Comparison of ENCODE assay signal across 12 cellular contexts in genomic region chr1:239718997-239719628, GRCh38.
DNase-seq lines count a peak whose midpoint lies in the region; ATAC-seq and TF ChIP-seq lines count a peak whose summit lies in the region.
"Had no signal": no experiment of that assay in that cellular context is flagged by ENCODE, and none has a peak within 500 bp of the region (broad histone marks: within the 10 kb centered on the region; RNA-seq: fewer than 3 reads in every experiment).

No MANE protein-coding gene starts in this region.

- peak overlapping the region in 6 of 7 donors; percentile 84 to 98 (median 91) for H3K27ac Mint-ChIP-seq in CD4-positive, alpha-beta memory T cell
- H3K27ac Mint-ChIP-seq: activated naive CD8-positive, alpha-beta T cell; endodermal cell had no signal

- H3K27me3 Mint-ChIP-seq in CD4-positive, alpha-beta memory T cell: no peaks in the 10 kb centered on the region
- H3K27me3 Mint-ChIP-seq: activated naive CD8-positive, alpha-beta T cell had no signal

- ATAC-seq in left ventricle myocardium superior: no peak

- peaks cover 24 to 47% (median 35%) of the 10 kb centered on the region in 4 donors for H3K4me1 Mint-ChIP-seq in CD4-positive, alpha-beta memory T cell

- DNase-seq in CD4-positive, alpha-beta memory T cell: peak in 4 of 5 donors; percentile 24 to 52 (median 40)
- DNase-seq in WERI-Rb-1 (peak; percentile 39), Karpas-422 (no peak), left ventricle myocardium superior (no peak), NCI-H1417 treated with DMSO at 0.1 percent for 48 hours (lab: John Stamatoyannopoulos, UW) (no peak), NCI-H526 treated with DMSO at 0.1 percent for 48 hours (lab: John Stamatoyannopoulos, UW) (no peak)
- DNase-seq: DMS79, endodermal cell, NCI-H2171 had no signal

- intact Hi-C loops in CD4-positive, alpha-beta memory T cell (cut with micrococcal nuclease): loop anchor here (1.0 to 5.0 kb wide), 2 partner anchors 93 to 179 kb away; no protein-coding TSS in a partner anchor
- intact Hi-C loops in left ventricle myocardium superior (cut with micrococcal nuclease): no loop called here

- TF ChIP-seq CTCF in Loucy (conservative IDR thresholded peaks at IDR 0.05; ENCODE audit: low read length) (no peak), WERI-Rb-1 (IDR thresholded peaks at IDR 0.05; ENCODE audit: low read depth, low read length) (no peak)

- no peaks in the 10 kb centered on the region for H3K9me3 ChIP-seq in CD4-positive, alpha-beta memory T cell (ENCODE audit: control insufficient read depth in 1 of 2, low read length in 2 of 2)
- no peaks in the 10 kb centered on the region for H3K9me3 ChIP-seq in Loucy (ENCODE audit: insufficient read depth, low read depth, low read length)
- H3K9me3 ChIP-seq in WERI-Rb-1 (ENCODE audit: severe bottlenecking): no peaks in the 10 kb centered on the region
- H3K9me3 ChIP-seq in mononuclear cell (ENCODE audit: low read depth, low read length): no peaks in the 10 kb centered on the region
- peaks cover 3% of the 10 kb centered on the region for H3K9me3 ChIP-seq in Karpas-422 (ENCODE audit: low read length)

- H3K4me3 ChIP-seq in CD4-positive, alpha-beta memory T cell (ENCODE audit: low read length in 2 of 2): peak overlapping the region; percentile 61 to 82
- H3K4me3 ChIP-seq in Loucy (ENCODE audit: low read length, poor library complexity, severe bottlenecking) (peak overlapping the region; percentile 59), WERI-Rb-1 (ENCODE audit: low read depth, low read length) (peak overlapping the region; percentile 28), mononuclear cell (ENCODE audit: low read length) (peak overlapping the region; percentile 42), Karpas-422 (ENCODE audit: low read length) (no peak overlapping the region)

- peaks cover 0 to 10% of the 10 kb centered on the region in 2 donors for H3K36me3 Mint-ChIP-seq in CD4-positive, alpha-beta memory T cell
- H3K36me3 Mint-ChIP-seq: activated naive CD8-positive, alpha-beta T cell had no signal

- POLR2A ChIA-PET in CD4-positive, alpha-beta memory T cell (lab: Charles Lee; ENCODE audit: partially characterized antibody): interaction anchor here (0.8 to 4.9 kb wide), 13 partner anchors 11 to 171 kb away, joined by 3 to 49 read pairs (median 4); no protein-coding TSS in a partner anchor

- peak overlapping the region in 3 of 8 donors; percentile 91 to 98 (median 97) for H3K4me3 Mint-ChIP-seq in CD4-positive, alpha-beta memory T cell
- H3K4me3 Mint-ChIP-seq: activated naive CD8-positive, alpha-beta T cell; endodermal cell had no signal

- H3K9ac ChIP-seq in Loucy (ENCODE audit: low read depth, low read length, poor library complexity, severe bottlenecking): peak overlapping the region; percentile 39
- no peak overlapping the region for H3K9ac ChIP-seq in Karpas-422 (ENCODE audit: low read length)

- H3K27me3 ChIP-seq in CD4-positive, alpha-beta memory T cell (ENCODE audit: insufficient read depth, low read length): no peaks in the 10 kb centered on the region
- H3K27me3 ChIP-seq in Loucy (ENCODE audit: insufficient read depth, low read length, poor library complexity, severe bottlenecking) (no peaks in the 10 kb centered on the region), WERI-Rb-1 (ENCODE audit: insufficient read depth, low read depth, severe bottlenecking) (no peaks in the 10 kb centered on the region), mononuclear cell (ENCODE audit: insufficient read depth, low read length) (no peaks in the 10 kb centered on the region), Karpas-422 (ENCODE audit: low read length) (no peaks in the 10 kb centered on the region)

- H2AFZ ChIP-seq in Loucy (ENCODE audit: low read length) (peak overlapping the region; percentile 58; the same call in 1 of the 2 replicates), Karpas-422 (ENCODE audit: low read length) (no peak overlapping the region)

- peak overlapping the region; percentile 75 for H3K4me2 ChIP-seq in Loucy (ENCODE audit: low read depth, low read length, poor library complexity, severe bottlenecking)
- H3K4me2 ChIP-seq in Karpas-422 (ENCODE audit: low read depth, low read length, poor library complexity, severe bottlenecking): no peak overlapping the region

- H3K27ac ChIP-seq in CD4-positive, alpha-beta memory T cell (ENCODE audit: low read depth, low read length): peak overlapping the region; percentile 66
- H3K27ac ChIP-seq in WERI-Rb-1: no peak overlapping the region
- H3K27ac ChIP-seq in Karpas-422 (ENCODE audit: low read length): no peak overlapping the region

- no peaks in the 10 kb centered on the region for H3F3A ChIP-seq in Loucy (ENCODE audit: low read depth)

- H4K20me1 ChIP-seq in Loucy (ENCODE audit: insufficient read depth, low read length, poor library complexity, severe bottlenecking): no peaks in the 10 kb centered on the region
- H4K20me1 ChIP-seq in Karpas-422 (ENCODE audit: insufficient read depth, low read depth, low read length): no peaks in the 10 kb centered on the region

- H3K79me2 ChIP-seq in Loucy (ENCODE audit: insufficient read depth, low read length): no peaks in the 10 kb centered on the region
- H3K79me2 ChIP-seq in Karpas-422 (ENCODE audit: low read length): no peaks in the 10 kb centered on the region

- no peaks in the 10 kb centered on the region for H3K36me3 ChIP-seq in CD4-positive, alpha-beta memory T cell (ENCODE audit: insufficient read depth, low read length)
- H3K36me3 ChIP-seq in Loucy (ENCODE audit: insufficient read depth, low read length) (no peaks in the 10 kb centered on the region), WERI-Rb-1 (no peaks in the 10 kb centered on the region), Karpas-422 (ENCODE audit: insufficient read depth, low read length) (no peaks in the 10 kb centered on the region)

- CTCF ChIA-PET in CD4-positive, alpha-beta memory T cell (lab: Charles Lee; ENCODE audit: partially characterized antibody): interaction anchor here (0.6 to 3.7 kb wide), 8 partner anchors 11 to 179 kb away, joined by 3 to 35 read pairs (median 4); no protein-coding TSS in a partner anchor

- H3K9me2 ChIP-seq in Loucy (replicated peaks; ENCODE audit: low read depth, low read length) (no peaks in the 10 kb centered on the region), Karpas-422 (replicated peaks; ENCODE audit: insufficient read depth, low read length) (no peaks in the 10 kb centered on the region)

- no peaks in the 10 kb centered on the region for H3K9me3 Mint-ChIP-seq in CD4-positive, alpha-beta memory T cell
- H3K9me3 Mint-ChIP-seq: endodermal cell had no signal

- H3K4me1 ChIP-seq in CD4-positive, alpha-beta memory T cell (ENCODE audit: insufficient read depth, low read length): peaks cover 78% of the 10 kb centered on the region
- H3K4me1 ChIP-seq in Loucy (ENCODE audit: insufficient read depth, low read length, poor library complexity, severe bottlenecking) (peaks cover 13% of the 10 kb centered on the region), mononuclear cell (ENCODE audit: insufficient read depth, low read length) (peaks cover 16% of the 10 kb centered on the region), Karpas-422 (ENCODE audit: low read length) (no peaks in the 10 kb centered on the region)

Comparison
In these comparisons a context has a peak if more than half of its experiments do, and no peak if none do; other contexts are left out.
1. DNase-seq: peak in CD4-positive, alpha-beta memory T cell (4 of 5) and WERI-Rb-1 (single experiment); none in Karpas-422 (single experiment), left ventricle myocardium superior (single experiment), NCI-H1417 treated with DMSO at 0.1 percent for 48 hours (single experiment) and NCI-H526 treated with DMSO at 0.1 percent for 48 hours (single experiment).